ENCODE assay signal across 9 cellular contexts in the genomic region with DNA sequence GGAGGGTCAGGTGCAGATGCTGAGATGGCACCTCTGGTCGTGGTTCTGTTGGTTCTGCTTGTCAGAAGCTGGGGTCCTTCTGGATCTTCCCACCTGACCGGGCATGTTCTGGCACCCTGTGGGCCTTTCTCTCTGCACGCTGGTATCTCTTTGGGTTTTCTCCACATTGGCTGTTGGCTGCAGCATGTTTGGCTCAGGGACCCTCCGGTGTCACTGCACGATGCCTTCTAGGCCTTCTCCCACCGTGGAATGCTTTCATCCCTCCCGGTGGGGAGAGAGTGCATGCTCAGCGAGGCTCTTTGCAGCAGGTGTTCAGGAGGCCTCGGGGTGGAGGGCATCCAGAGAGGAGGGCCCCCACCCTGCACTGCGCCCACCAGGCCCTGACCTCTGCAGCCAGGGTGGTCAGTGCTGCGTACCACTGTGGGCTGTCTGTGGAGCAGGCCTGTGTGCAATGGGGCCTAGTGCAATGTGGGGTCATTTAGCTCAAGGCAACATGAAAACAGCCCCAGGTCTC.
A peak's percentile ranks its signal among the peaks of the same experiment; 100 is the strongest.
DNase-seq lines count a peak whose midpoint lies in the region; ATAC-seq and TF ChIP-seq lines count a peak whose summit lies in the region.
"Had no signal": no experiment of that assay in that cellular context is flagged by ENCODE, and none has a peak within 500 bp of the region (broad histone marks: within the 10 kb centered on the region; RNA-seq: fewer than 3 reads in every experiment).

No MANE protein-coding gene starts in this region.

- DNase-seq in natural killer cell treated with Interleukin-12 subunit alpha and Interleukin-12 subunit beta and Interleukin-15 and Interleukin-18, amount 100 ng/mL, for 72 hours (ENCODE audit: low spot score): peak; percentile 61
- no peak for DNase-seq in natural killer cell
- DNase-seq in activated CD8-positive, alpha-beta T cell treated with anti-CD3 and anti-CD28 coated beads, Interleukin-2, amount 10 ng/mL, durations not matched to agents 7 days and 5 days: peak; percentile 15
- DNase-seq in neuronal stem cell (ENCODE audit: low spot score): no peak
- no peak for DNase-seq in GM19238 (ENCODE audit: insufficient read length, low spot score)
- no peak for DNase-seq in A673 (ENCODE audit: low spot score)
- DNase-seq in retina: no peak
- DNase-seq in SIG-M5 treated with dmso at 0.1 percent for 504 hours (lab: John Stamatoyannopoulos, UW; ENCODE audit: unreplicated experiment): no peak
- DNase-seq: NCI-H1417 treated with DMSO at 0.1 percent for 48 hours had no signal

- H3K27me3 ChIP-seq in neuronal stem cell (ENCODE audit: control insufficient read depth in 3 of 3, insufficient read depth in 3 of 3, low read depth in 1 of 3, low read length in 3 of 3) (no peaks in the 10 kb centered on the region), A673 (replicated peaks; ENCODE audit: insufficient read depth, low read depth, low read length, poor library complexity) (no peaks in the 10 kb centered on the region)

- peak overlapping the region; percentile 87 for H3K23ac ChIP-seq in neuronal stem cell (ENCODE audit: low read depth, low read length, poor library complexity)

- no peak overlapping the region for H3K4ac ChIP-seq in neuronal stem cell (ENCODE audit: low read length)

- no CpG with 5 or more reads among the region's 11 CpGs for whole genome bisulfite sequencing in neuronal stem cell (ENCODE audit: extremely low coverage in 2 of 2, insufficient read length in 2 of 2, insufficient replicate concordance in 1 of 2), 2 donors

- no peak overlapping the region for H3K4me2 ChIP-seq in neuronal stem cell (ENCODE audit: insufficient read depth, low read length, poor library complexity, severe bottlenecking)

- peak overlapping the region; percentile 47 for H3K14ac ChIP-seq in neuronal stem cell (ENCODE audit: low read length)

- H3K4me3 ChIP-seq in neuronal stem cell (ENCODE audit: low read length in 2 of 2) (no peak overlapping the region), A673 (ENCODE audit: low read depth, low read length, poor library complexity, severe bottlenecking) (no peak overlapping the region)

- no TSS peak for BruUV-seq in A673 (replicated peaks; lab: Mats Ljungman, UMichigan)

- no peak overlapping the region for H4K91ac ChIP-seq in neuronal stem cell (ENCODE audit: low read depth, low read length, poor library complexity)

- no peak overlapping the region for H2BK5ac ChIP-seq in neuronal stem cell (ENCODE audit: low read length)

- H3K9me3 ChIP-seq in neuronal stem cell (replicated peaks in 1 of 2; ENCODE audit: control insufficient read depth in 2 of 2, insufficient read depth in 1 of 2, low read depth in 1 of 2, low read length in 2 of 2): no peaks in the 10 kb centered on the region
- H3K9me3 ChIP-seq in A673 (ENCODE audit: low read depth, low read length, poor library complexity, severe bottlenecking): no peaks in the 10 kb centered on the region

- no peaks in the 10 kb centered on the region for H3K9me3 Mint-ChIP-seq in natural killer cell treated with Interleukin-12 subunit alpha and Interleukin-12 subunit beta and Interleukin-15 and Interleukin-18, amount 100 ng/mL, for 72 hours
- H3K9me3 Mint-ChIP-seq in natural killer cell: no peaks in the 10 kb centered on the region
- H3K9me3 Mint-ChIP-seq in activated CD8-positive, alpha-beta T cell treated with anti-CD3 and anti-CD28 coated beads, Interleukin-2, amount 10 ng/mL, durations not matched to agents 7 days and 5 days (ENCODE audit: insufficient read depth): no peaks in the 10 kb centered on the region

- no peak overlapping the region for H3K4me3 Mint-ChIP-seq in natural killer cell treated with Interleukin-12 subunit alpha and Interleukin-12 subunit beta and Interleukin-15 and Interleukin-18, amount 100 ng/mL, for 72 hours
- no peak overlapping the region for H3K4me3 Mint-ChIP-seq in natural killer cell
- no peak overlapping the region for H3K4me3 Mint-ChIP-seq in activated CD8-positive, alpha-beta T cell treated with anti-CD3 and anti-CD28 coated beads, Interleukin-2, amount 10 ng/mL, durations not matched to agents 7 days and 5 days

- intact Hi-C loops in natural killer cell (cut with micrococcal nuclease): loop anchor here (2.0 kb wide), 1 partner anchor 145 kb away; no protein-coding TSS in a partner anchor
- intact Hi-C loops in A673 (cut with micrococcal nuclease; ENCODE audit: unreplicated experiment): loop anchor here (2.0 to 10.0 kb wide), 2 partner anchors 301 to 349 kb away; no protein-coding TSS in a partner anchor

- H2BK12ac ChIP-seq in neuronal stem cell (ENCODE audit: low read length): no peak overlapping the region

- H2AK5ac ChIP-seq in neuronal stem cell (ENCODE audit: low read depth, low read length): peak overlapping the region; percentile 78

- POLR2A ChIA-PET in activated CD8-positive, alpha-beta T cell treated with anti-CD3 and anti-CD28 coated beads, Interleukin-2, amount 10 ng/mL, durations not matched to agents 7 days and 5 days (lab: Charles Lee): no interaction called here
- POLR2A ChIA-PET in A673 (lab: Charles Lee; ENCODE audit: low non-redundant PET): no interaction called here

- no peak overlapping the region for H2BK15ac ChIP-seq in neuronal stem cell (ENCODE audit: low read length)

- H2BK120ac ChIP-seq in neuronal stem cell (ENCODE audit: low read depth, low read length): no peak overlapping the region

- H3K27ac Mint-ChIP-seq in natural killer cell treated with Interleukin-12 subunit alpha and Interleukin-12 subunit beta and Interleukin-15 and Interleukin-18, amount 100 ng/mL, for 72 hours: no peak overlapping the region
- no peak overlapping the region for H3K27ac Mint-ChIP-seq in natural killer cell
- H3K27ac Mint-ChIP-seq in activated CD8-positive, alpha-beta T cell treated with anti-CD3 and anti-CD28 coated beads, Interleukin-2, amount 10 ng/mL, durations not matched to agents 7 days and 5 days: no peak overlapping the region

- no peak overlapping the region for H2AFZ ChIP-seq in neuronal stem cell (ENCODE audit: low read length)

- peak overlapping the region; percentile 8 for H3K18ac ChIP-seq in neuronal stem cell (ENCODE audit: low read length)

- H3K27me3 Mint-ChIP-seq in natural killer cell treated with Interleukin-12 subunit alpha and Interleukin-12 subunit beta and Interleukin-15 and Interleukin-18, amount 100 ng/mL, for 72 hours: peaks cover 28 to 38% of the 10 kb centered on the region in 2 donors
- H3K27me3 Mint-ChIP-seq in natural killer cell (ENCODE audit: low read depth in 2 of 2): peaks cover 29 to 42% of the 10 kb centered on the region in 2 donors
- no peaks in the 10 kb centered on the region for H3K27me3 Mint-ChIP-seq in activated CD8-positive, alpha-beta T cell treated with anti-CD3 and anti-CD28 coated beads, Interleukin-2, amount 10 ng/mL, durations not matched to agents 7 days and 5 days (ENCODE audit: low read depth)

- H3K79me1 ChIP-seq in neuronal stem cell (ENCODE audit: low read depth, low read length): peaks cover 4% of the 10 kb centered on the region

- H4K8ac ChIP-seq in neuronal stem cell (ENCODE audit: low read depth, low read length): no peak overlapping the region

- CTCF ChIA-PET in activated CD8-positive, alpha-beta T cell treated with anti-CD3 and anti-CD28 coated beads, Interleukin-2, amount 10 ng/mL, durations not matched to agents 7 days and 5 days (lab: Charles Lee): interaction anchor here (0.6 to 1.8 kb wide), 13 partner anchors 28 to 346 kb away, joined by 3 to 8 read pairs (median 3); no protein-coding TSS in a partner anchor
- CTCF ChIA-PET in A673 (lab: Charles Lee): interaction anchor here (0.6 to 1.0 kb wide), 5 partner anchors 142 to 1478 kb away, joined by 3 to 4 read pairs (median 3); no protein-coding TSS in a partner anchor

- ATAC-seq in natural killer cell treated with Interleukin-12 subunit alpha and Interleukin-12 subunit beta and Interleukin-15 and Interleukin-18, amount 100 ng/mL, for 72 hours: no peak
- no peak for ATAC-seq in natural killer cell
- ATAC-seq in activated CD8-positive, alpha-beta T cell treated with anti-CD3 and anti-CD28 coated beads, Interleukin-2, amount 10 ng/mL, durations not matched to agents 7 days and 5 days: no peak

- H3K27ac ChIP-seq in neuronal stem cell (replicated peaks; ENCODE audit: low read length) (no peak overlapping the region), A673 (ENCODE audit: low read depth, low read length, poor library complexity, severe bottlenecking) (no peak overlapping the region)

- H3K4me1 Mint-ChIP-seq in natural killer cell treated with Interleukin-12 subunit alpha and Interleukin-12 subunit beta and Interleukin-15 and Interleukin-18, amount 100 ng/mL, for 72 hours (ENCODE audit: low read depth in 2 of 2): peaks cover 0 to 5% of the 10 kb centered on the region in 2 donors
- H3K4me1 Mint-ChIP-seq in natural killer cell: peaks cover 0 to 9% of the 10 kb centered on the region in 2 donors
- H3K4me1 Mint-ChIP-seq in activated CD8-positive, alpha-beta T cell treated with anti-CD3 and anti-CD28 coated beads, Interleukin-2, amount 10 ng/mL, durations not matched to agents 7 days and 5 days (ENCODE audit: low read depth): peaks cover 10% of the 10 kb centered on the region

- H3K36me3 ChIP-seq in neuronal stem cell (replicated peaks in 1 of 2; ENCODE audit: control insufficient read depth in 2 of 2, insufficient read depth in 2 of 2, low read length in 2 of 2) (peaks cover 0 to 3% of the 10 kb centered on the region in 2 donors), A673 (ENCODE audit: insufficient read depth, low read length, poor library complexity, severe bottlenecking) (no peaks in the 10 kb centered on the region)

- no peaks in the 10 kb centered on the region for H3K36me3 Mint-ChIP-seq in natural killer cell treated with Interleukin-12 subunit alpha and Interleukin-12 subunit beta and Interleukin-15 and Interleukin-18, amount 100 ng/mL, for 72 hours
- no peaks in the 10 kb centered on the region for H3K36me3 Mint-ChIP-seq in natural killer cell
- H3K36me3 Mint-ChIP-seq in activated CD8-positive, alpha-beta T cell treated with anti-CD3 and anti-CD28 coated beads, Interleukin-2, amount 10 ng/mL, durations not matched to agents 7 days and 5 days (ENCODE audit: low read depth): no peaks in the 10 kb centered on the region

- no peak for TF ChIP-seq CTCF in natural killer cell (IDR thresholded peaks at IDR 0.05)
- TF ChIP-seq CTCF in A673 (conservative IDR thresholded peaks at IDR 0.05; ENCODE audit: low read depth, low read length): no peak

- no peak overlapping the region for H3K9ac ChIP-seq in neuronal stem cell (ENCODE audit: low read depth, low read length, poor library complexity)

- H3K4me1 ChIP-seq in neuronal stem cell (ENCODE audit: control insufficient read depth in 2 of 2, insufficient read depth in 1 of 2, low read depth in 1 of 2, low read length in 2 of 2): peaks cover 4 to 7% of the 10 kb centered on the region in 2 donors
- H3K4me1 ChIP-seq in A673 (ENCODE audit: insufficient read depth, low read length, poor library complexity, severe bottlenecking): no peaks in the 10 kb centered on the region

Comparison
In these comparisons a context has a peak if more than half of its experiments do, and no peak if none do; other contexts are left out.
1. DNase-seq: peak in natural killer cell treated with Interleukin-12 subunit alpha and Interleukin-12 subunit beta and Interleukin-15 and Interleukin-18, amount 100 ng/mL, for 72 hours (single experiment) and activated CD8-positive, alpha-beta T cell treated with anti-CD3 and anti-CD28 coated beads, Interleukin-2, amount 10 ng/mL, durations not matched to agents 7 days and 5 days (single experiment); none in natural killer cell (single experiment), neuronal stem cell (single experiment), GM19238 (single experiment), A673 (single experiment), retina (single experiment) and SIG-M5 treated with dmso at 0.1 percent for 504 hours (single experiment).